In the genomic region with DNA sequence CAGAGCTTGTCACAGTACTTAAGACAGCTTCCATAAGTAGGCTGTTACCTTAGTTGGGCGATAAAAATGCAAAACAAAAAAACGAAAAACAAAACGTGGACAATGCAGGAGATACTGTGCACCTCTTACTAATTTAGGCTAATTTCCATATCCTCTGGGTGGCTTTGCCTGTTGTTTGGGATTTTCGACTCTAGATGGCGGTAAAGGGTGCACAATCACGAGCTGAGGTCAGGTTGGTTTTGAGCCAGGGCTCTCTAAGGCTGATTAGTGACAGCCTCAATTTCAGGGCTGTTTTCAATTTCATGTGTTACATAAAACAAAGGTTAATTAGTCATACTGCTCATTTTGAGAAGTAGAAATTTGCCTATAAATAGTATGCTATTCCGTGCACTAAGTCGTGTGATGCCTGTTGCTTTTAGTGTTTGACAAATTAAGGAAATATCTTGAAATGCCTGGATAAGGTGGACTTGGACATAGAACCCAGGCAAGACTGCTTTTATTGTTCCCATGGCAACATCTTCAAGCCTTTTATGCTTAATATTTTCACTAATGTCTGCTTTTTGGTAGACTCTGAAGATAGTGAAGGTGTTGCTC, we compare ENCODE assay signal across 8 cellular contexts.
DNase-seq lines count a peak whose midpoint lies in the region; ATAC-seq and TF ChIP-seq lines count a peak whose summit lies in the region.

No MANE protein-coding gene starts in this region.

- H3K4me3 Mint-ChIP-seq in chondrocyte (ENCODE audit: unreplicated experiment), result no peak overlapping the region
- H3K4me3 Mint-ChIP-seq in stimulated activated naive CD8-positive, alpha-beta T cell treated with anti-CD3 and anti-CD28 coated beads, Interleukin-15, amount 100 ng/mL, for 72 hours, result no peak overlapping the region

- no peaks in the 10 kb centered on the region; the same call in 1 of the 2 replicates for H3K4me1 ChIP-seq in BE2C
- no peaks in the 10 kb centered on the region for H3K4me1 ChIP-seq in mucosa of descending colon (ENCODE audit: low read depth)

- peaks cover 21% of the 10 kb centered on the region for H3K27me3 Mint-ChIP-seq in chondrocyte (ENCODE audit: low read depth)
- no peaks in the 10 kb centered on the region for H3K27me3 Mint-ChIP-seq in stimulated activated naive CD8-positive, alpha-beta T cell treated with anti-CD3 and anti-CD28 coated beads, Interleukin-15, amount 100 ng/mL, for 72 hours

- no peaks in the 10 kb centered on the region for H3K4me1 Mint-ChIP-seq in chondrocyte (ENCODE audit: low read depth)
- peaks cover 7% of the 10 kb centered on the region for H3K4me1 Mint-ChIP-seq in stimulated activated naive CD8-positive, alpha-beta T cell treated with anti-CD3 and anti-CD28 coated beads, Interleukin-15, amount 100 ng/mL, for 72 hours

- no peak overlapping the region for H3K27ac Mint-ChIP-seq in chondrocyte (ENCODE audit: unreplicated experiment)
- H3K27ac Mint-ChIP-seq in stimulated activated naive CD8-positive, alpha-beta T cell treated with anti-CD3 and anti-CD28 coated beads, Interleukin-15, amount 100 ng/mL, for 72 hours, result no peak overlapping the region

- TF ChIP-seq CTCF in BE2C (IDR thresholded peaks at IDR 0.05; ENCODE audit: low read depth, low read length) (peak; percentile 69), chondrocyte (IDR thresholded peaks at IDR 0.05) (peak; percentile 76), mucosa of descending colon (IDR thresholded peaks at IDR 0.05) (no peak)

- DNase-seq in BE2C (peak; percentile 55), NCI-H345 (lab: John Stamatoyannopoulos, UW) (peak; percentile 73), chondrocyte (ENCODE audit: low spot score) (no peak), mucosa of descending colon (peak in 1 of 3 donors; percentile 69)
- DNase-seq in activated CD4-positive, CD25-positive, alpha-beta regulatory T cell treated with anti-CD3 and anti-CD28 coated beads, Interleukin-2, amount 50 U/mL, for 72 hours, result peak; percentile 55
- DNase-seq in stimulated activated naive CD8-positive, alpha-beta T cell treated with anti-CD3 and anti-CD28 coated beads, Interleukin-15, amount 100 ng/mL, for 72 hours, result peak; percentile 66 to 72

- H3K9me3 Mint-ChIP-seq in chondrocyte (ENCODE audit: low read depth), result no peaks in the 10 kb centered on the region
- H3K9me3 Mint-ChIP-seq in stimulated activated naive CD8-positive, alpha-beta T cell treated with anti-CD3 and anti-CD28 coated beads, Interleukin-15, amount 100 ng/mL, for 72 hours, result peaks cover 7 to 10% of the 10 kb centered on the region in 2 donors

- H3K36me3 ChIP-seq in BE2C, result no peaks in the 10 kb centered on the region
- H3K36me3 ChIP-seq in mucosa of descending colon (ENCODE audit: low read depth), result no peaks in the 10 kb centered on the region

- H3K9me3 ChIP-seq in BE2C (no peaks in the 10 kb centered on the region), mucosa of descending colon (no peaks in the 10 kb centered on the region)

- H3K4me3 ChIP-seq in BE2C (ENCODE audit: low read depth, low read length) (no peak overlapping the region), mucosa of descending colon (no peak overlapping the region)

- H3K27me3 ChIP-seq in BE2C, result no peaks in the 10 kb centered on the region

- intact Hi-C loops in mucosa of descending colon (cut with DNase I, micrococcal nuclease), result no loop called here

- ATAC-seq in GM18909 (IDR thresholded peaks at IDR 0.05; ENCODE audit: poor library complexity, unreplicated experiment) (peak; percentile 93), HG03108 (IDR thresholded peaks at IDR 0.05; ENCODE audit: unreplicated experiment) (peak; percentile 88), mucosa of descending colon (peak; percentile 68)
- peak; percentile 94 for ATAC-seq in stimulated activated naive CD8-positive, alpha-beta T cell treated with anti-CD3 and anti-CD28 coated beads, Interleukin-15, amount 100 ng/mL, for 72 hours

- no peaks in the 10 kb centered on the region for H3K36me3 Mint-ChIP-seq in chondrocyte (ENCODE audit: low read depth)
